ENCODE assay signal across 1 cellular context in the genomic region with DNA sequence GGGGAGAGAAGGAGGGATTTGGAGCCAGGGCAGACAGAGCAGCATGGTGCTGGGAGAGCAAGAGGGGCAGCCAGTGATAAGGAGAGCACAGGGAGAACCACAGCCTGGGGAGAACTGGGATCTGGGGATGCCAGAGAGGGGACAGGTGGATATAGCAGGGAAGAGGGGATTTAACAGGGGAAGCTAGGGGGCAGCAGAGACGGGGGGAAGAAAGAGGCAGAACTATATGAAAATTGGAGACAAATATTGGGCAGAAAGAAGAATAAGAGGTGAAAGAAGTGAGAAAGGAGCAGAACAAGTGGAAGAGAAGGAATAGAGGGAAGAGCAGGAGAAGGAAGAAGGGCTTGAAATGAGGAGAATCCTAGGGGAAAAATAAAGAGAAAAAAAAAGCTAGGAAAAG.
TF ChIP-seq lines count a peak whose summit lies in the region.

No MANE protein-coding gene starts in this region.

TF ChIP-seq in H1, 55 proteins besides CTCF, POLR2A, EP300 and RAD21:
- no peak for TF ChIP-seq CTBP2 (IDR thresholded peaks at IDR 0.05; ENCODE audit: borderline replicate concordance, insufficient read depth, insufficient read length, low read length)
- TF ChIP-seq NANOG (IDR thresholded peaks at IDR 0.05; ENCODE audit: insufficient read depth, low read depth, low read length, poor library complexity, severe bottlenecking) = no peak
- no peak for TF ChIP-seq SP2 (IDR thresholded peaks at IDR 0.05; ENCODE audit: low read length)
- TF ChIP-seq CBX8 (IDR thresholded peaks at IDR 0.05; ENCODE audit: borderline replicate concordance, low read depth, low read length) = no peak
- TF ChIP-seq ASH2L (IDR thresholded peaks at IDR 0.05; ENCODE audit: low read length) = no peak
- no peak for TF ChIP-seq RXRA (IDR thresholded peaks at IDR 0.05; ENCODE audit: insufficient read depth, low read depth, low read length)
- TF ChIP-seq, protein P1, sequence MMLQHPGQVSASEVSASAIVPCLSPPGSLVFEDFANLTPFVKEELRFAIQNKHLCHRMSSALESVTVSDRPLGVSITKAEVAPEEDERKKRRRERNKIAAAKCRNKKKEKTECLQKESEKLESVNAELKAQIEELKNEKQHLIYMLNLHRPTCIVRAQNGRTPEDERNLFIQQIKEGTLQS (IDR thresholded peaks at IDR 0.05; ENCODE audit: insufficient read depth, low read depth, low read length) = no peak
- no peak for TF ChIP-seq CHD1 (IDR thresholded peaks at IDR 0.05; ENCODE audit: low read depth, low read length)
